ENCODE assay signal across 11 cellular contexts in the genomic region with DNA sequence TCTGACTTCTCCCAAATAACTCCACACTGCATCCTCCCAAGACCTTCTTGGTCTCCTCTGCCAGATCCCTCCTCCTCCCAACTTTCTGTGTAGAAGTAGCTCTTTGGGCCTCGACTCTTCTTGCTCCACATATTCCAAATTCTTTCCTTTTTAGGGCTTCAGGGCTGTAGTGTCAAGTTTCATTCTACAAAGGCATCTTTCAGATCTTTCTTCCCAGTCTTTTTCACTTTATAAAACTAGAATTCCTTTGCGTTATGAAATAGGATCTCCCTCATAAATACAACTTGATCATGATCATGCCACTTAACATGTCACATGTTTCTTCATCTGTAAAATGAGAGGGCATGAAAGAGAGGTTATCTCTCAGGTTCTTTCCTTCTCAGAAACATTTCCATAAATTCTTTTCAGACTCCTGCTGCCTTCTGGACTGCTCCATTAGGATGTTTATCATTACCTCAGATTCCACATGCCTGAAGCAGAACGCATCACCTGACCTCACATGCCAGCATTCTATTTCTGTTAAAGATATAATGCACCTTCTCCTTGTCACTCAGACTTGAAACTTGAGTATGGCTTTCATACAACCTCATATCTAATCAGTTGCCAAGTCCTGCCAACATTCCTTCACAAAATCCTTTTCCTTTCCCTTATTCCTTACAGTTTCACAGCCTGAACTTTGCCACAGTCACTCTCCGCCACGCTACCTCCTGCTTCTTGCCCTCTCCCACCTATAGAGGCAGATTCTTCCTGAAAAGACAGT. TPM values are rescaled to one million over a fixed set of nuclear protein-coding genes. Genes with fewer than 3 reads are reported as not detected.
DNase-seq lines count a peak whose midpoint lies in the region; ATAC-seq and TF ChIP-seq lines count a peak whose summit lies in the region.
"Had no signal": no experiment of that assay in that cellular context is flagged by ENCODE, and none has a peak within 500 bp of the region (broad histone marks: within the 10 kb centered on the region; RNA-seq: fewer than 3 reads in every experiment).

No MANE protein-coding gene starts in this region.

- peaks cover 30% of the 10 kb centered on the region for H3K36me3 ChIP-seq in CD4-positive, CD25-positive, alpha-beta regulatory T cell (ENCODE audit: control insufficient read depth, insufficient read depth, low read length)
- H3K36me3 ChIP-seq in PC-9 (ENCODE audit: low read depth) (peaks cover 40% of the 10 kb centered on the region; the same call in 1 of the 2 replicates), osteoblast (ENCODE audit: insufficient read depth, low read length) (no peaks in the 10 kb centered on the region)

- H3K9me3 Mint-ChIP-seq in CD4-positive, CD25-positive, alpha-beta regulatory T cell: no peaks in the 10 kb centered on the region
- H3K9me3 Mint-ChIP-seq: neural crest cell had no signal

- H2AFZ ChIP-seq in PC-9 (no peak overlapping the region), osteoblast (ENCODE audit: low read length) (no peak overlapping the region)

- H4K20me1 ChIP-seq in PC-9 (ENCODE audit: insufficient read depth) (peaks cover 66% of the 10 kb centered on the region), osteoblast (ENCODE audit: insufficient read depth, low read length) (no peaks in the 10 kb centered on the region)

- H3K79me2 ChIP-seq in PC-9 (ENCODE audit: low read depth): peaks cover 100% of the 10 kb centered on the region
- H3K79me2 ChIP-seq in osteoblast (ENCODE audit: insufficient read depth, low read length): peaks cover 32% of the 10 kb centered on the region

- no peaks in the 10 kb centered on the region for H3K27me3 Mint-ChIP-seq in CD4-positive, CD25-positive, alpha-beta regulatory T cell

- H3K4me2 ChIP-seq in PC-9 (peak overlapping the region; percentile 93), osteoblast (ENCODE audit: insufficient read depth, low read length) (no peak overlapping the region)
- H3K4me2 ChIP-seq: KMS-11 had no signal

- no peak for TF ChIP-seq CTCF in PC-9 (conservative IDR thresholded peaks at IDR 0.05)
- no peak for TF ChIP-seq CTCF in fibroblast of mammary gland (conservative IDR thresholded peaks at IDR 0.05; ENCODE audit: control insufficient read depth, insufficient read depth, low read depth, low read length)
- TF ChIP-seq CTCF in osteoblast (IDR thresholded peaks at IDR 0.05; ENCODE audit: extremely low read depth, low read depth, low read length): no peak

- H3K4me1 Mint-ChIP-seq in CD4-positive, CD25-positive, alpha-beta regulatory T cell: peaks cover 32 to 56% (median 45%) of the 10 kb centered on the region in 4 donors

- no peaks in the 10 kb centered on the region for H3K9me2 ChIP-seq in PC-9 (ENCODE audit: insufficient read depth)

- POLR2A ChIA-PET in PC-9 (lab: Charles Lee; ENCODE audit: unreplicated experiment): interaction anchor here (0.5 to 0.6 kb wide), 3 partner anchors 623 to 722 kb away, joined by 3 to 17 read pairs (median 4); no protein-coding TSS in a partner anchor

- intact Hi-C loops in PC-9 (cut with micrococcal nuclease; ENCODE audit: unreplicated experiment): loop anchor here (2.0 to 10.0 kb wide), 5 partner anchors 194 to 1014 kb away; a partner anchor contains a TSS

- no peak overlapping the region for H3K4me3 Mint-ChIP-seq in CD4-positive, CD25-positive, alpha-beta regulatory T cell
- H3K4me3 Mint-ChIP-seq: neural crest cell had no signal

- H3K36me3 Mint-ChIP-seq in CD4-positive, CD25-positive, alpha-beta regulatory T cell: peaks cover 17% of the 10 kb centered on the region

- no peaks in the 10 kb centered on the region for H3K27me3 ChIP-seq in CD4-positive, CD25-positive, alpha-beta regulatory T cell (ENCODE audit: control insufficient read depth, insufficient read depth, low read length)
- no peaks in the 10 kb centered on the region for H3K27me3 ChIP-seq in PC-9 (ENCODE audit: insufficient read depth, low read depth)
- no peaks in the 10 kb centered on the region for H3K27me3 ChIP-seq in osteoblast (ENCODE audit: insufficient read depth, low read length)

- no peak for DNase-seq in CD4-positive, CD25-positive, alpha-beta regulatory T cell
- DNase-seq in PC-9 (peak; percentile 39 to 75), fibroblast of mammary gland (ENCODE audit: low read depth) (peak; percentile 9), osteoblast (ENCODE audit: insufficient read length, low spot score, missing footprints) (peak; percentile 10), NCI-H524 (lab: John Stamatoyannopoulos, UW) (no peak), NCI-H1436 (lab: John Stamatoyannopoulos, UW) (no peak)
- DNase-seq: NCI-H774 had no signal

- CTCF ChIA-PET in PC-9 (lab: Charles Lee): no interaction called here

- no peak for ATAC-seq in CD4-positive, CD25-positive, alpha-beta regulatory T cell (ENCODE audit: low read depth in 2 of 2)
- ATAC-seq in HG03439 (IDR thresholded peaks at IDR 0.05; ENCODE audit: unreplicated experiment): no peak
- ATAC-seq in HG02763 (IDR thresholded peaks at IDR 0.05; ENCODE audit: unreplicated experiment): no peak

- H3F3A ChIP-seq in PC-9 (ENCODE audit: insufficient read depth, low read depth): peaks cover 43% of the 10 kb centered on the region

- H3K27ac ChIP-seq in CD4-positive, CD25-positive, alpha-beta regulatory T cell (ENCODE audit: insufficient read depth, low read length, poor library complexity, severe bottlenecking): peak overlapping the region; percentile 52
- peak overlapping the region; percentile 92 for H3K27ac ChIP-seq in PC-9
- H3K27ac ChIP-seq in osteoblast (ENCODE audit: low read depth, low read length): no peak overlapping the region
- H3K27ac ChIP-seq: KMS-11 had no signal

- BruUV-seq in PC-9 (replicated peaks; lab: Mats Ljungman, UMichigan): no TSS peak

- no peaks in the 10 kb centered on the region for H3K9me3 ChIP-seq in CD4-positive, CD25-positive, alpha-beta regulatory T cell (ENCODE audit: control insufficient read depth in 2 of 2, low read length in 2 of 2)
- H3K9me3 ChIP-seq in PC-9 (ENCODE audit: insufficient read depth, low read depth): no peaks in the 10 kb centered on the region
- no peaks in the 10 kb centered on the region for H3K9me3 ChIP-seq in osteoblast (ENCODE audit: low read depth, low read length)

- H3K4me1 ChIP-seq in CD4-positive, CD25-positive, alpha-beta regulatory T cell (ENCODE audit: control insufficient read depth, insufficient read depth, low read length, poor library complexity, severe bottlenecking): peaks cover 98% of the 10 kb centered on the region
- peaks cover 65% of the 10 kb centered on the region for H3K4me1 ChIP-seq in PC-9 (replicated peaks; ENCODE audit: insufficient read depth)
- H3K4me1 ChIP-seq in osteoblast (ENCODE audit: insufficient read depth, low read length): peaks cover 4% of the 10 kb centered on the region

- peak overlapping the region; percentile 90 for H3K4me3 ChIP-seq in CD4-positive, CD25-positive, alpha-beta regulatory T cell (ENCODE audit: low read depth, low read length)
- H3K4me3 ChIP-seq in PC-9: peak overlapping the region; percentile 37
- no peak overlapping the region for H3K4me3 ChIP-seq in fibroblast of mammary gland (ENCODE audit: control insufficient read depth, low read depth, low read length)
- no peak overlapping the region for H3K4me3 ChIP-seq in osteoblast (ENCODE audit: insufficient read depth, low read length)

- no peak overlapping the region for H3K27ac Mint-ChIP-seq in CD4-positive, CD25-positive, alpha-beta regulatory T cell

RNA-seq across cellular contexts. Expression of a gene that starts 8.5 kb away (rescaled TPM):
- total RNA-seq in CD4-positive, CD25-positive, alpha-beta regulatory T cell: 342 TPM
- 100 to 1,000 TPM; 257 to 279 (median 272) TPM for polyA plus RNA-seq in CD4-positive, CD25-positive, alpha-beta regulatory T cell
- total RNA-seq in PC-9 (2021) (77.7 and 131 TPM in 2 replicates), osteoblast (19.2 and 29.7 TPM in 2 replicates)

Comparison
In these comparisons a context has a peak if more than half of its experiments do, and no peak if none do; other contexts are left out.
1. DNase-seq: peak in PC-9 (2 of 2), fibroblast of mammary gland (single experiment) and osteoblast (single experiment); none in CD4-positive, CD25-positive, alpha-beta regulatory T cell (0 of 3), NCI-H524 (0 of 2) and NCI-H1436 (single experiment).
2. H3K4me3 ChIP-seq: peak in CD4-positive, CD25-positive, alpha-beta regulatory T cell (single experiment) and PC-9 (single experiment); none in fibroblast of mammary gland (single experiment) and osteoblast (single experiment).